Comparison of ENCODE assay signal across 10 cellular contexts in the genomic region with DNA sequence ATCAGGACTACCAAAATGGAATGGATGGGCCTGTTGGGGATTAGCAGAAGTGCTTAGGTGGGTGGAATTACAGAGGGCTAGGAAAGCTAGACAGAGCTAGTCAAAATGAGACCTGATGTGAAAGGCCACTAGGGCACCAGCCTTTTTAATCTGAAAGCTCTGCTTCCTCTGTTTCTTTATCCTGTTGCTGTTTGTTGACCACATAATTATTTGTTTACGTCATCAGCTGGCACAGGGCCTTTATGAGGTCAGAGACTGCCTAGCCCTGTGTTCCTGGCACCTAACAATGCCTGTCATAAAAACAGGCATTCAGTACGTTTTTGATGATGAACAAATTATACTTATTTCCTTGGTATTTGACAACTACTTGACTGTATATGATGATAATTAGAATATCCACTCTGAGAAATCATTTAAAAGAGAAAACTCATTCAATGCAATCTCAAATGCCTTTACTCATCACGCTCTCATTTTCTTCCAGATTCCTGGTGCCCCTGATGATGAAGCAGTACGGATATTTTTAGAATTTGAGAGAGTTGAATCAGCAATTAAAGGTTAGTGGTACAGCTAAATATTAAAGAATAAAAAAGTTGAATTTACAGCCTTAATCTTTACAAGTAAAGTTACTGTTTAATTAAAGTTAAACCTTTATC. TPM values are rescaled to one million over a fixed set of nuclear protein-coding genes. Genes with fewer than 3 reads are reported as not detected.
DNase-seq lines count a peak whose midpoint lies in the region; ATAC-seq, FAIRE-seq and TF ChIP-seq lines count a peak whose summit lies in the region.
"Had no signal": no experiment of that assay in that cellular context is flagged by ENCODE, and none has a peak within 500 bp of the region (broad histone marks: within the 10 kb centered on the region; RNA-seq: fewer than 3 reads in every experiment).

No MANE protein-coding gene starts in this region.

- H2BK120ac ChIP-seq in H9 (ENCODE audit: low read depth, low read length, poor library complexity, severe bottlenecking), result no peak overlapping the region

- no peak overlapping the region for H3K9ac ChIP-seq in GM12878 (ENCODE audit: control insufficient read depth, insufficient read depth, low read length)
- no peak overlapping the region for H3K9ac ChIP-seq in endodermal cell (ENCODE audit: extremely low read depth, low read length, poor library complexity, severe bottlenecking)
- no peak overlapping the region for H3K9ac ChIP-seq in H9 (ENCODE audit: extremely low read depth, insufficient read length, low read length)

- H3K79me2 ChIP-seq in GM12878 (ENCODE audit: control insufficient read depth, insufficient read depth, low read length) (no peaks in the 10 kb centered on the region; the same call in 1 of the 2 replicates), H9 (ENCODE audit: insufficient read depth, low read length) (no peaks in the 10 kb centered on the region)

- H3K27ac Mint-ChIP-seq in endodermal cell, result no peak overlapping the region
- no peak overlapping the region; a peak in 1 of 7 replicates for H3K27ac Mint-ChIP-seq in H9

- H3K9me3 ChIP-seq in GM12878 (replicated peaks; ENCODE audit: control insufficient read depth, insufficient read depth, low read length) (no peaks in the 10 kb centered on the region), endodermal cell (ENCODE audit: control insufficient read depth, low read length) (no peaks in the 10 kb centered on the region), H9 (ENCODE audit: control insufficient read depth, low read depth, low read length) (no peaks in the 10 kb centered on the region)

- SMC1A ChIA-PET in GM12878 (lab: Charles Lee; ENCODE audit: uncharacterized antibody, unreplicated experiment), result interaction anchor here (0.7 to 1.5 kb wide), 5 partner anchors 10 to 287 kb away, joined by 3 to 5 read pairs (median 4); no protein-coding TSS in a partner anchor

- H4K8ac ChIP-seq in H9 (replicated peaks; ENCODE audit: insufficient read length, low read depth, low read length), result no peak overlapping the region

- no peaks in the 10 kb centered on the region for H3K9me3 Mint-ChIP-seq in endodermal cell
- H3K9me3 Mint-ChIP-seq in H9, result no peaks in the 10 kb centered on the region
- H3K9me3 Mint-ChIP-seq: activated naive CD4-positive, alpha-beta T cell treated with anti-CD3 and anti-CD28 coated beads, Interleukin-2, amount 50 U/mL, for 72 hours had no signal

- H3K18ac ChIP-seq in H9 (ENCODE audit: insufficient read length, low read depth, low read length), result no peak overlapping the region

- H3K36me3 ChIP-seq in GM12878 (ENCODE audit: control insufficient read depth in 2 of 2, insufficient read depth in 2 of 2, low read length in 1 of 2) (peaks cover 17 to 41% of the 10 kb centered on the region in 2 experiments), endodermal cell (ENCODE audit: control insufficient read depth, insufficient read depth, low read length) (peaks cover 72% of the 10 kb centered on the region)

- no TSS peak for BruUV-seq in GM12878 (replicated peaks; lab: Mats Ljungman, UMichigan)

- H3K27me3 ChIP-seq in GM12878 (replicated peaks in 1 of 2; ENCODE audit: control insufficient read depth in 2 of 2, insufficient read depth in 2 of 2, low read length in 1 of 2), result no peaks in the 10 kb centered on the region
- no peaks in the 10 kb centered on the region for H3K27me3 ChIP-seq in endodermal cell (ENCODE audit: control insufficient read depth, insufficient read depth, low read length, poor library complexity, severe bottlenecking)
- no peaks in the 10 kb centered on the region for H3K27me3 ChIP-seq in H9 (ENCODE audit: insufficient read depth, low read length)

- ATAC-seq in GM12878 (peak; percentile 74), left lobe of liver (peak; percentile 63)

- no peak overlapping the region for H4K5ac ChIP-seq in H9 (ENCODE audit: insufficient read length, low read depth, low read length)

- no peak for TF ChIP-seq RAD21 in GM12878 (IDR thresholded peaks at IDR 0.05; ENCODE audit: insufficient read depth, low read depth, low read length)

- peaks cover 3% of the 10 kb centered on the region for H3K79me1 ChIP-seq in H9 (ENCODE audit: insufficient read depth, low read depth, low read length, poor library complexity, severe bottlenecking)

- POLR2A ChIA-PET in GM12878 (lab: Charles Lee), result interaction anchor here (0.5 kb wide), 1 partner anchor 287 kb away, joined by 5 read pairs; no protein-coding TSS in a partner anchor

- TF ChIP-seq CTCF in HFF-Myc (IDR thresholded peaks at IDR 0.05; ENCODE audit: low read depth, low read length, missing control alignments) (no peak), GM12878 (IDR thresholded peaks at IDR 0.05 in 2 of 3, conservative IDR thresholded peaks at IDR 0.05 in 1 of 3; ENCODE audit: control insufficient read depth in 2 of 3, extremely low read depth in 1 of 3, insufficient read depth in 1 of 3, low read depth in 3 of 3, low read length in 3 of 3) (no peak), endodermal cell (conservative IDR thresholded peaks at IDR 0.05) (no peak), H9 (conservative IDR thresholded peaks at IDR 0.05) (no peak)

- H3K4me3 ChIP-seq in HFF-Myc (replicated peaks; ENCODE audit: low read depth, low read length), result no peak overlapping the region
- no peak overlapping the region for H3K4me3 ChIP-seq in GM12878
- no peak overlapping the region for H3K4me3 ChIP-seq in endodermal cell (ENCODE audit: low read length)

- no peak overlapping the region for H3K4me3 Mint-ChIP-seq in endodermal cell
- H3K4me3 Mint-ChIP-seq in H9, result no peak overlapping the region

- no peak overlapping the region for H2BK5ac ChIP-seq in H9 (ENCODE audit: insufficient read length, low read length)

- H3T11ph ChIP-seq in H9 (ENCODE audit: low read length), result no peak overlapping the region

- no peaks in the 10 kb centered on the region for H3K23me2 ChIP-seq in H9 (ENCODE audit: insufficient read length, low read depth, low read length, poor library complexity, severe bottlenecking)

- H3K36me3 Mint-ChIP-seq in endodermal cell (ENCODE audit: low read depth) (peaks cover 63% of the 10 kb centered on the region), H9 (ENCODE audit: insufficient read depth in 1 of 3, low read depth in 3 of 3) (peaks cover 49 to 69% (median 58%) of the 10 kb centered on the region in 3 experiments; a peak in 6 of 7 replicates)

- H2BK20ac ChIP-seq in H9 (ENCODE audit: low read depth, low read length, poor library complexity, severe bottlenecking), result no peak overlapping the region

- intact Hi-C loops in GM12878 (cut with micrococcal nuclease; ENCODE audit: unreplicated experiment), result no loop called here

- H4K20me1 ChIP-seq in GM12878 (ENCODE audit: control insufficient read depth, insufficient read depth) (no peaks in the 10 kb centered on the region), H9 (ENCODE audit: control insufficient read depth, insufficient read depth, insufficient read length) (no peaks in the 10 kb centered on the region)

- peaks cover 7% of the 10 kb centered on the region for H3K4me1 Mint-ChIP-seq in endodermal cell
- peaks cover 0 to under 1% of the 10 kb centered on the region in 2 experiments; a peak in 2 of 4 replicates for H3K4me1 Mint-ChIP-seq in H9

- no peak overlapping the region for H2BK15ac ChIP-seq in H9 (ENCODE audit: low read depth, low read length)

- WGBS in GM12878 (ENCODE audit: insufficient coverage, insufficient replicate concordance, low lambda C conversion rate, missing lambda C conversion rate), result 71% methylated on average over 4 of the region's 4 CpGs
- WGBS in endodermal cell (ENCODE audit: insufficient coverage in 1 of 2, insufficient read length in 1 of 2), 2 experiments, result 90 to 100% methylated on average over 1 to 4 of the region's 4 CpGs
- WGBS in H9 (ENCODE audit: extremely low coverage, insufficient read length, low lambda C conversion rate), result no CpG with 5 or more reads among the region's 4 CpGs

- H2BK12ac ChIP-seq in H9 (ENCODE audit: insufficient read length, low read depth, low read length), result no peak overlapping the region

- no peaks in the 10 kb centered on the region for H3K4me1 ChIP-seq in GM12878 (ENCODE audit: control insufficient read depth, insufficient read depth, low read length)
- no peaks in the 10 kb centered on the region for H3K4me1 ChIP-seq in endodermal cell (ENCODE audit: control insufficient read depth, insufficient read depth, low read length)
- H3K4me1 ChIP-seq in H9 (ENCODE audit: insufficient read depth, low read length), result no peaks in the 10 kb centered on the region

- no peak overlapping the region for H2AK5ac ChIP-seq in H9 (ENCODE audit: insufficient read length, low read length)

- H4K91ac ChIP-seq in H9 (ENCODE audit: insufficient read length, low read depth, low read length), result no peak overlapping the region

- in situ Hi-C loops in ACHN (cut with HindIII; ENCODE audit: low pct_ligation_motif_present, low pct_unique_long_range_greater_than_20kb, low sequenced_read_pairs) (no loop called here), GM12878 (cut with MboI) (loop anchor here (5.0 kb wide), 1 partner anchor 37 kb away; no protein-coding TSS in a partner anchor)

- no peak overlapping the region for H3K14ac ChIP-seq in H9 (ENCODE audit: insufficient read depth, low read length)

- no peak overlapping the region for H3K23ac ChIP-seq in H9 (ENCODE audit: insufficient read length, low read depth, low read length)

- CTCF ChIA-PET in GM12878 (lab: Yijun Ruan, JAX), result interaction anchor here (1.1 to 1.5 kb wide), 2 partner anchors 21 to 287 kb away, joined by 5 to 7 read pairs; no protein-coding TSS in a partner anchor

- FAIRE-seq in GM12878 (lab: Jason Lieb, UNC), result no peak

- H3K4me2 ChIP-seq in GM12878 (ENCODE audit: control insufficient read depth, insufficient read depth) (no peak overlapping the region), H9 (ENCODE audit: insufficient read depth, insufficient read length, low read length) (no peak overlapping the region)

- H3K4ac ChIP-seq in H9 (ENCODE audit: low read depth, low read length), result no peak overlapping the region

- no peaks in the 10 kb centered on the region for H3K27me3 Mint-ChIP-seq in endodermal cell (ENCODE audit: insufficient read depth)
- no peaks in the 10 kb centered on the region for H3K27me3 Mint-ChIP-seq in H9 (ENCODE audit: low read depth)

- RAD21 ChIA-PET in GM12878 (lab: Charles Lee; ENCODE audit: unreplicated experiment), result interaction anchor here (0.9 to 1.1 kb wide), 3 partner anchors 88 to 287 kb away, joined by 3 read pairs; partner anchors contain the start of gene PFKFB3

- DNase-seq in ACHN (peak; percentile 15), HFF-Myc (ENCODE audit: extremely low read depth, low read depth) (peak; percentile 50), GM12878 (ENCODE audit: low read depth, low spot score) (no peak), left lobe of liver (ENCODE audit: low spot score) (no peak), endodermal cell (no peak), H9 (no peak), DMS53 (lab: John Stamatoyannopoulos, UW) (no peak)
- no peak for DNase-seq in stimulated activated CD4-positive, alpha-beta T cell treated with anti-CD3 and anti-CD28 coated beads, Interleukin-12 subunit alpha, Interleukin-12 subunit beta, amount 100 ng/mL, for 4 hours

- H2AFZ ChIP-seq in GM12878 (ENCODE audit: control insufficient read depth, low read depth, low read length) (no peak overlapping the region), H9 (ENCODE audit: low read length) (no peak overlapping the region)

- H3K56ac ChIP-seq in H9 (ENCODE audit: insufficient read length, low read depth, low read length), result no peak overlapping the region

- TF ChIP-seq EP300 in GM12878 (IDR thresholded peaks at IDR 0.05; ENCODE audit: borderline replicate concordance in 1 of 2, control insufficient read depth in 1 of 2, low read depth in 2 of 2, low read length in 2 of 2), result no peak

- H3K27ac ChIP-seq in GM12878 (ENCODE audit: control insufficient read depth, insufficient read depth) (no peak overlapping the region), endodermal cell (ENCODE audit: low read depth, low read length) (no peak overlapping the region), H9 (ENCODE audit: insufficient read length, low read depth, low read length) (no peak overlapping the region)

- no peak for TF ChIP-seq POLR2A in GM12878 (IDR thresholded peaks at IDR 0.05; ENCODE audit: low read depth, low read length)

RNA-seq across cellular contexts. Expression of gene RBM17, which starts 26.1 kb away (rescaled TPM):
- total RNA-seq in GM12878 (2013; cell fraction: nucleolus; rRNA removed), result 136 and 141 TPM in 2 replicates
- total RNA-seq in GM12878 (2014; rRNA removed) (38.3 and 49.0 TPM in 2 replicates), GM12878 (2014; rRNA removed; fragmentation: Illumina TruSeq; extraction: Trizol) (85.7 and 94.1 TPM in 2 replicates), GM12878 (2021) (101 and 106 TPM in 2 replicates), left lobe of liver (24.3 TPM), endodermal cell (100 to 1,000 TPM; 123 to 139 TPM), H9 (2021) (123 and 124 TPM in 2 replicates)
- polyA plus RNA-seq in GM12878 (2011; ENCODE audit: low read depth), result 52.6 TPM
- polyA plus RNA-seq in GM12878 (2011; rRNA removed) (64.5 and 65.3 TPM in 2 replicates), GM12878 (2014; fragmentation: Illumina TruSeq; extraction: Trizol) (156 and 160 TPM in 2 replicates), GM12878 (2014; fragmentation: Nextera tagmentation; extraction: Ambion mirVana) (10 to 100 TPM; 28.4 to 45.0 TPM), GM12878 (2014; rRNA removed) (79.9 and 82.1 TPM in 2 replicates), GM12878 (2016; fragmentation: Nextera tagmentation; extraction: Ambion mirVana) (100 to 1,000 TPM; 177 to 181 TPM)
- 33.5 and 38.9 TPM in 2 replicates for polyA plus RNA-seq in GM12878 (2011; cell fraction: cytosol; rRNA removed)
- polyA plus RNA-seq in GM12878 (2011; cell fraction: nucleus; rRNA removed), result 130 and 190 TPM in 2 replicates
- 73.3 and 80.2 TPM in 2 replicates for polyA plus RNA-seq in GM12878 (2012)
- polyA minus RNA-seq in GM12878 (2011; rRNA and poly(A)+ RNA removed), result 22.5 and 26.1 TPM in 2 replicates
- 11.8 and 17.6 TPM in 2 replicates for polyA minus RNA-seq in GM12878 (2011; cell fraction: cytosol; rRNA and poly(A)+ RNA removed)
- 19.2 and 28.1 TPM in 2 replicates for polyA minus RNA-seq in GM12878 (2011; cell fraction: nucleus; rRNA and poly(A)+ RNA removed)
- polyA plus RNA-seq in endodermal cell (2013, experiment 1 of 2), result 93.5 TPM
- polyA plus RNA-seq in endodermal cell (2013, experiment 2 of 2), result 77.6 TPM

RNA-seq across cellular contexts. Expression of gene IL2RA, which starts 52.7 kb away (rescaled TPM):
- total RNA-seq in GM12878 (2013; cell fraction: nucleolus; rRNA removed), result 4.9 and 10.7 TPM in 2 replicates
- 3.4 and 4.0 TPM in 2 replicates for total RNA-seq in GM12878 (2014; rRNA removed)
- 5.0 and 5.3 TPM in 2 replicates for total RNA-seq in GM12878 (2014; rRNA removed; fragmentation: Illumina TruSeq; extraction: Trizol)
- 5.0 and 5.3 TPM in 2 replicates for total RNA-seq in GM12878 (2021)
- 0.97 TPM for polyA plus RNA-seq in GM12878 (2011; ENCODE audit: low read depth)
- 2.2 and 2.4 TPM in 2 replicates for polyA plus RNA-seq in GM12878 (2011; rRNA removed)
- 1.2 TPM in 2 replicates for polyA plus RNA-seq in GM12878 (2011; cell fraction: cytosol; rRNA removed)
- 0.80 and 1.1 TPM in 2 replicates for polyA plus RNA-seq in GM12878 (2011; cell fraction: nucleus; rRNA removed)
- polyA plus RNA-seq in GM12878 (2012), result 1.3 and 2.2 TPM in 2 replicates
- polyA plus RNA-seq in GM12878 (2014; fragmentation: Illumina TruSeq; extraction: Trizol), result 5.6 and 6.0 TPM in 2 replicates
- polyA plus RNA-seq in GM12878 (2014; fragmentation: Nextera tagmentation; extraction: Ambion mirVana), result 1 to 10 TPM; 3.3 to 5.1 TPM
- 3.4 and 3.9 TPM in 2 replicates for polyA plus RNA-seq in GM12878 (2014; rRNA removed)
- polyA plus RNA-seq in GM12878 (2016; fragmentation: Nextera tagmentation; extraction: Ambion mirVana), result 1 to 10 TPM; 4.8 to 5.7 TPM
- polyA minus RNA-seq in GM12878 (2011; rRNA and poly(A)+ RNA removed), result 1.0 and 1.1 TPM in 2 replicates
- not detected in 2 replicates for polyA minus RNA-seq in GM12878 (2011; cell fraction: cytosol; rRNA and poly(A)+ RNA removed)
- 0.77 and 1.2 TPM in 2 replicates for polyA minus RNA-seq in GM12878 (2011; cell fraction: nucleus; rRNA and poly(A)+ RNA removed)
- total RNA-seq in left lobe of liver, result 1.3 TPM
- total RNA-seq in endodermal cell, result not detected
- not detected for polyA plus RNA-seq in endodermal cell (2013, experiment 1 of 2)
- polyA plus RNA-seq in endodermal cell (2013, experiment 2 of 2), result not detected
- total RNA-seq in H9 (2021), result not detected in 2 replicates
- polyA plus RNA-seq: neural cell had no signal

Comparison
In these comparisons a context has a peak if more than half of its experiments do, and no peak if none do; other contexts are left out.
1. DNase-seq: peak in ACHN (single experiment) and HFF-Myc (single experiment); none in GM12878 (single experiment), left lobe of liver (single experiment), stimulated activated CD4-positive, alpha-beta T cell treated with anti-CD3 and anti-CD28 coated beads, Interleukin-12 subunit alpha, Interleukin-12 subunit beta, amount 100 ng/mL, for 4 hours (single experiment), endodermal cell (single experiment), H9 (single experiment) and DMS53 (single experiment).